Comparison of ENCODE assay signal across 11 cellular contexts in genomic region chr6:90583783-90584481, GRCh38. TPM values are rescaled to one million over a fixed set of nuclear protein-coding genes. Genes with fewer than 3 reads are reported as not detected.
DNase-seq lines count a peak whose midpoint lies in the region; ATAC-seq, FAIRE-seq and TF ChIP-seq lines count a peak whose summit lies in the region.
"Had no signal": no experiment of that assay in that cellular context is flagged by ENCODE, and none has a peak within 500 bp of the region (broad histone marks: within the 10 kb centered on the region; RNA-seq: fewer than 3 reads in every experiment).

No MANE protein-coding gene starts in this region.

- H3K27ac Mint-ChIP-seq in CD8-positive, alpha-beta T cell, result no peak overlapping the region
- H3K27ac Mint-ChIP-seq in HFFc6, result peak overlapping the region; percentile 69
- H3K27ac Mint-ChIP-seq in astrocyte (ENCODE audit: unreplicated experiment), result no peak overlapping the region
- H3K27ac Mint-ChIP-seq in nephron progenitor cell, result no peak overlapping the region
- H3K27ac Mint-ChIP-seq: T-helper 1 cell treated with Interleukin-12 subunit alpha and Interleukin-12 subunit beta and Interleukin-4 antibody, amounts not matched to agents 30 μg/mL and 1 μg/mL, for 36 hours had no signal

- H2AFZ ChIP-seq in astrocyte (ENCODE audit: low read depth, low read length), result no peak overlapping the region

- intact Hi-C loops in CD8-positive, alpha-beta T cell (cut with DNase I, micrococcal nuclease), result loop anchor here (10.0 kb wide), 3 partner anchors 1149 to 1229 kb away; partner anchors contain the start of genes ANKRD6 (in 1 of the 2), RRAGD (in 1 of the 2) and UBE2J1 (in 1 of the 2)

- ATAC-seq in CD8-positive, alpha-beta T cell, result no peak
- ATAC-seq in upper lobe of left lung (ENCODE audit: low FRiP score in 2 of 2) (no peak), GM19395 (IDR thresholded peaks at IDR 0.05; ENCODE audit: unreplicated experiment) (no peak)
- ATAC-seq: effector memory CD8-positive, alpha-beta T cell had no signal

- H3K4me1 Mint-ChIP-seq in CD8-positive, alpha-beta T cell (ENCODE audit: low read depth), result peaks cover 67% of the 10 kb centered on the region
- H3K4me1 Mint-ChIP-seq in HFFc6 (ENCODE audit: low read depth), result peaks cover 62% of the 10 kb centered on the region
- H3K4me1 Mint-ChIP-seq in astrocyte (ENCODE audit: low read depth, unreplicated experiment), result peaks cover 24% of the 10 kb centered on the region
- H3K4me1 Mint-ChIP-seq in nephron progenitor cell, result peaks cover 34% of the 10 kb centered on the region

- TF ChIP-seq CTCF in CD8-positive, alpha-beta T cell (IDR thresholded peaks at IDR 0.05), result no peak
- no peak for TF ChIP-seq CTCF in HFFc6 (IDR thresholded peaks at IDR 0.05)
- no peak for TF ChIP-seq CTCF in astrocyte (IDR thresholded peaks at IDR 0.05; ENCODE audit: insufficient read depth, low read depth, low read length)
- TF ChIP-seq CTCF in nephron progenitor cell (IDR thresholded peaks at IDR 0.05), result no peak
- TF ChIP-seq CTCF in upper lobe of left lung (IDR thresholded peaks at IDR 0.05), result no peak

- no peaks in the 10 kb centered on the region for H3K9me3 ChIP-seq in CD8-positive, alpha-beta T cell (ENCODE audit: low read length)
- H3K9me3 ChIP-seq in astrocyte (ENCODE audit: insufficient read depth, low read depth, low read length) (no peaks in the 10 kb centered on the region), upper lobe of left lung (no peaks in the 10 kb centered on the region)
- H3K9me3 ChIP-seq: MG63 had no signal

- POLR2A ChIA-PET in CD8-positive, alpha-beta T cell (lab: Charles Lee), result interaction anchor here (0.5 to 1.2 kb wide), 2 partner anchors 14 to 1570 kb away, joined by 4 read pairs; no protein-coding TSS in a partner anchor

- H3K36me3 ChIP-seq in CD8-positive, alpha-beta T cell (ENCODE audit: insufficient read depth, low read length), result no peaks in the 10 kb centered on the region
- H3K36me3 ChIP-seq in astrocyte (ENCODE audit: insufficient read depth, low read length) (no peaks in the 10 kb centered on the region), upper lobe of left lung (no peaks in the 10 kb centered on the region)

- H3K27me3 ChIP-seq in CD8-positive, alpha-beta T cell (ENCODE audit: insufficient read depth, low read length), result no peaks in the 10 kb centered on the region
- H3K27me3 ChIP-seq in astrocyte (ENCODE audit: insufficient read depth, low read length), result no peaks in the 10 kb centered on the region
- no peaks in the 10 kb centered on the region for H3K27me3 ChIP-seq in upper lobe of left lung
- H3K27me3 ChIP-seq: MG63 had no signal

- peaks cover 79% of the 10 kb centered on the region for H3K79me2 ChIP-seq in astrocyte (ENCODE audit: insufficient read depth, low read length)

- no peak overlapping the region for H3K27ac ChIP-seq in CD8-positive, alpha-beta T cell (ENCODE audit: low read depth, low read length)
- H3K27ac ChIP-seq in astrocyte (ENCODE audit: low read depth, low read length) (peak overlapping the region; percentile 32), upper lobe of left lung (no peak overlapping the region)

- no peak for TF ChIP-seq EP300 in upper lobe of left lung (IDR thresholded peaks at IDR 0.05)

- peaks cover 57% of the 10 kb centered on the region for H4K20me1 ChIP-seq in astrocyte (ENCODE audit: insufficient read depth, low read length)

- H3K4me2 ChIP-seq in astrocyte (ENCODE audit: low read length), result peak overlapping the region; percentile 90

- peaks cover 9% of the 10 kb centered on the region for H3K36me3 Mint-ChIP-seq in CD8-positive, alpha-beta T cell
- H3K36me3 Mint-ChIP-seq in HFFc6 (ENCODE audit: low read depth) (peaks cover 5% of the 10 kb centered on the region; the same call in 1 of the 2 replicates), astrocyte (ENCODE audit: low read depth, unreplicated experiment) (no peaks in the 10 kb centered on the region), nephron progenitor cell (ENCODE audit: low read depth) (no peaks in the 10 kb centered on the region)

- TF ChIP-seq POLR2A in upper lobe of left lung (IDR thresholded peaks at IDR 0.05), result no peak

- CTCF ChIA-PET in CD8-positive, alpha-beta T cell (lab: Charles Lee), result no interaction called here

- H3K4me3 ChIP-seq in CD8-positive, alpha-beta T cell (ENCODE audit: low read depth, low read length), result no peak overlapping the region
- H3K4me3 ChIP-seq in astrocyte (ENCODE audit: insufficient read depth, low read depth, low read length) (peak overlapping the region; percentile 71), upper lobe of left lung (no peak overlapping the region)

- H3K9me3 Mint-ChIP-seq in CD8-positive, alpha-beta T cell, result no peaks in the 10 kb centered on the region
- H3K9me3 Mint-ChIP-seq in HFFc6 (no peaks in the 10 kb centered on the region), astrocyte (ENCODE audit: unreplicated experiment) (no peaks in the 10 kb centered on the region), nephron progenitor cell (no peaks in the 10 kb centered on the region)
- H3K9me3 Mint-ChIP-seq: effector memory CD8-positive, alpha-beta T cell; T-helper 1 cell treated with Interleukin-12 subunit alpha and Interleukin-12 subunit beta and Interleukin-4 antibody, amounts not matched to agents 30 μg/mL and 1 μg/mL, for 36 hours had no signal

- no peaks in the 10 kb centered on the region for H3K27me3 Mint-ChIP-seq in CD8-positive, alpha-beta T cell (ENCODE audit: low read depth)
- H3K27me3 Mint-ChIP-seq in HFFc6 (ENCODE audit: insufficient read depth) (peaks cover 2% of the 10 kb centered on the region; the same call in 1 of the 2 replicates), astrocyte (ENCODE audit: low read depth, unreplicated experiment) (peaks cover 2% of the 10 kb centered on the region), nephron progenitor cell (ENCODE audit: low read depth, poor library complexity) (peaks cover 9% of the 10 kb centered on the region)

- H3K4me1 ChIP-seq in CD8-positive, alpha-beta T cell (ENCODE audit: insufficient read depth, low read length), result peaks cover 39% of the 10 kb centered on the region
- peaks cover 16% of the 10 kb centered on the region for H3K4me1 ChIP-seq in astrocyte (ENCODE audit: insufficient read depth, low read length)
- H3K4me1 ChIP-seq in upper lobe of left lung, result peaks cover 19 to 27% (median 25%) of the 10 kb centered on the region in 4 donors

- no peak for DNase-seq in CD8-positive, alpha-beta T cell
- DNase-seq in HFFc6, result no peak
- DNase-seq in astrocyte (ENCODE audit: low read depth), result no peak
- DNase-seq in nephron progenitor cell, result no peak
- no peak for DNase-seq in upper lobe of left lung
- no peak for DNase-seq in T1000 (lab: John Stamatoyannopoulos, UW)
- DNase-seq: effector memory CD8-positive, alpha-beta T cell; MG63; stimulated activated CD4-positive, alpha-beta T cell treated with anti-CD3 and anti-CD28 coated beads, Interleukin-4, amount 100 ng/mL, for 4 hours had no signal

- H3K9ac ChIP-seq in astrocyte (ENCODE audit: low read length), result peak overlapping the region; percentile 54

- FAIRE-seq in astrocyte (lab: Jason Lieb, UNC), result no peak

- peak overlapping the region; percentile 2 for H3K4me3 Mint-ChIP-seq in CD8-positive, alpha-beta T cell
- H3K4me3 Mint-ChIP-seq in HFFc6 (peak overlapping the region; percentile 99), astrocyte (ENCODE audit: unreplicated experiment) (peak overlapping the region; percentile 92), nephron progenitor cell (peak overlapping the region; percentile 99)

RNA-seq across cellular contexts. Expression of gene MAP3K7, which starts 2.9 kb away (rescaled TPM):
- 10 to 100 TPM in 1 of 2 experiments, 1 to 10 TPM in 1; 9.7 to 10.1 TPM for total RNA-seq in CD8-positive, alpha-beta T cell
- 10 to 100 TPM; 27.9 to 35.4 (median 32.1) TPM for total RNA-seq in HFFc6 (2021; fragmentation: NEBNext Ultra II Directional; extraction: Animal tissue kit (Norgen Biotek cat#: 25700))
- total RNA-seq in astrocyte (33.4 and 33.8 TPM in 2 replicates), upper lobe of left lung (10 to 100 TPM; 13.9 to 36.7 (median 19.1) TPM)

Comparison
In these comparisons a context has a peak if more than half of its experiments do, and no peak if none do; other contexts are left out.
1. H3K4me3 Mint-ChIP-seq: peak in every context shown above with its lines; median percentile 99 in HFFc6; 99 in nephron progenitor cell; 92 in astrocyte; 2 in CD8-positive, alpha-beta T cell.